ENCODE assay signal across 1 cellular context in genomic region chr19:48982280-48982679, GRCh38.
TF ChIP-seq lines count a peak whose summit lies in the region.

No MANE protein-coding gene starts in this region.

TF ChIP-seq in WTC11, 78 proteins besides CTCF, POLR2A, EP300 and RAD21 (continued from another document):
- no peak for TF ChIP-seq ZNF281 (CRISPR knock-in tag; IDR thresholded peaks at IDR 0.05)
- no peak for TF ChIP-seq ZNF396 (CRISPR knock-in tag; IDR thresholded peaks at IDR 0.05; ENCODE audit: borderline replicate concordance)
- TF ChIP-seq NR3C1 (CRISPR knock-in tag; conservative IDR thresholded peaks at IDR 0.05; ENCODE audit: low read depth): no peak
- TF ChIP-seq ELF4 (CRISPR knock-in tag; IDR thresholded peaks at IDR 0.05; ENCODE audit: low read depth): no peak
- TF ChIP-seq ERG (CRISPR knock-in tag; IDR thresholded peaks at IDR 0.05): no peak
- no peak for TF ChIP-seq ZNF425 (CRISPR knock-in tag; conservative IDR thresholded peaks at IDR 0.05)
- TF ChIP-seq TEAD1 (CRISPR knock-in tag; IDR thresholded peaks at IDR 0.05): no peak
- TF ChIP-seq ZNF416 (CRISPR knock-in tag; IDR thresholded peaks at IDR 0.05): no peak
- TF ChIP-seq NR1H2 (CRISPR knock-in tag; IDR thresholded peaks at IDR 0.05): no peak
- no peak for TF ChIP-seq MAX (CRISPR knock-in tag; IDR thresholded peaks at IDR 0.05)
- TF ChIP-seq ZNF263 (CRISPR knock-in tag; IDR thresholded peaks at IDR 0.05; ENCODE audit: low read depth): no peak
- TF ChIP-seq NFE2L1 (CRISPR knock-in tag; IDR thresholded peaks at IDR 0.05): no peak
TF ChIP-seq in WTC11: peak in this region for 0.
